ENCODE assay signal across 8 cellular contexts in genomic region chr17:7914771-7915610, GRCh38. TPM values are rescaled to one million over a fixed set of nuclear protein-coding genes. Genes with fewer than 3 reads are reported as not detected.
DNase-seq lines count a peak whose midpoint lies in the region; ATAC-seq and TF ChIP-seq lines count a peak whose summit lies in the region.

No MANE protein-coding gene starts in this region.

- CTCF ChIA-PET in activated naive CD4-positive, alpha-beta T cell treated with anti-CD3 and anti-CD28 coated beads, Interleukin-2, amount 10 ng/mL, durations not matched to agents 7 days and 5 days (lab: Charles Lee) = interaction anchor here (1.0 to 5.0 kb wide), 6 partner anchors 17 to 143 kb away, joined by 3 to 49 read pairs (median 5); partner anchors contain the start of genes CNTROB and TRAPPC1

- no peak for ATAC-seq in activated CD4-positive, CD25-positive, alpha-beta regulatory T cell treated with anti-CD3 and anti-CD28 coated beads, Interleukin-2, amount 50 U/mL, for 24 hours

- peaks cover 43% of the 10 kb centered on the region for H3K4me1 Mint-ChIP-seq in activated naive CD4-positive, alpha-beta T cell treated with anti-CD3 and anti-CD28 coated beads, Interleukin-2, amount 10 ng/mL, durations not matched to agents 7 days and 5 days
- H3K4me1 Mint-ChIP-seq in mesothelial cell of epicardium = peaks cover 28% of the 10 kb centered on the region

- H3K36me3 Mint-ChIP-seq in activated naive CD4-positive, alpha-beta T cell treated with anti-CD3 and anti-CD28 coated beads, Interleukin-2, amount 10 ng/mL, durations not matched to agents 7 days and 5 days = peaks cover 21% of the 10 kb centered on the region
- peaks cover 23% of the 10 kb centered on the region for H3K36me3 Mint-ChIP-seq in mesothelial cell of epicardium

- no peaks in the 10 kb centered on the region for H3K9me3 Mint-ChIP-seq in activated naive CD4-positive, alpha-beta T cell treated with anti-CD3 and anti-CD28 coated beads, Interleukin-2, amount 10 ng/mL, durations not matched to agents 7 days and 5 days
- H3K9me3 Mint-ChIP-seq in mesothelial cell of epicardium = no peaks in the 10 kb centered on the region

- H3K4me3 Mint-ChIP-seq in activated naive CD4-positive, alpha-beta T cell treated with anti-CD3 and anti-CD28 coated beads, Interleukin-2, amount 10 ng/mL, durations not matched to agents 7 days and 5 days = peak overlapping the region; percentile 87
- peak overlapping the region; percentile 75 for H3K4me3 Mint-ChIP-seq in mesothelial cell of epicardium

- H3K27me3 Mint-ChIP-seq in activated naive CD4-positive, alpha-beta T cell treated with anti-CD3 and anti-CD28 coated beads, Interleukin-2, amount 10 ng/mL, durations not matched to agents 7 days and 5 days = peaks cover 4% of the 10 kb centered on the region
- H3K27me3 Mint-ChIP-seq in mesothelial cell of epicardium (ENCODE audit: low read depth) = no peaks in the 10 kb centered on the region

- no peaks in the 10 kb centered on the region for H3K27me3 ChIP-seq in vagina

- H3K4me1 ChIP-seq in vagina = peaks cover 17% of the 10 kb centered on the region

- TF ChIP-seq POLR2A in vagina (IDR thresholded peaks at IDR 0.05) = no peak

- H3K9me3 ChIP-seq in vagina = no peaks in the 10 kb centered on the region

- peaks cover 0 to 21% of the 10 kb centered on the region in 2 donors for H3K36me3 ChIP-seq in vagina

- peak overlapping the region; percentile 51 to 60 for H3K4me3 ChIP-seq in vagina

- peak overlapping the region; percentile 94 for H3K27ac Mint-ChIP-seq in activated naive CD4-positive, alpha-beta T cell treated with anti-CD3 and anti-CD28 coated beads, Interleukin-2, amount 10 ng/mL, durations not matched to agents 7 days and 5 days
- peak overlapping the region; percentile 95 for H3K27ac Mint-ChIP-seq in mesothelial cell of epicardium

- H3K27ac ChIP-seq in cingulate gyrus (ENCODE audit: low read depth, low read length) (peak overlapping the region; percentile 96), vagina (peak overlapping the region; percentile 95)

- intact Hi-C loops in vagina (cut with DNase I) = no loop called here

- DNase-seq in activated naive CD4-positive, alpha-beta T cell treated with anti-CD3 and anti-CD28 coated beads, Interleukin-2, amount 10 ng/mL, durations not matched to agents 7 days and 5 days = no peak
- no peak for DNase-seq in activated naive CD4-positive, alpha-beta T cell treated with anti-CD3 and anti-CD28 coated beads, Interleukin-2, amount 50 U/mL, for 16 hours
- peak; percentile 58 for DNase-seq in NCI-H748 treated with DMSO at 0.1 percent for 48 hours (lab: John Stamatoyannopoulos, UW)
- DNase-seq in mesothelial cell of epicardium (ENCODE audit: low spot score in 2 of 2, unreplicated experiment in 2 of 2) = no peak
- peak in 1 of 2 donors; percentile 93 for DNase-seq in vagina (ENCODE audit: extremely low spot score in 2 of 2)
- no peak for DNase-seq in SK-N-DZ (ENCODE audit: low spot score)

- no peak for TF ChIP-seq CTCF in mesothelial cell of epicardium (IDR thresholded peaks at IDR 0.05; ENCODE audit: unreplicated experiment)
- TF ChIP-seq CTCF in vagina (IDR thresholded peaks at IDR 0.05) = no peak

RNA-seq across cellular contexts. Expression of gene RNF227, which starts 1.1 kb away (rescaled TPM):
- 3.0 to 3.4 TPM (median 3.1 TPM) in 3 replicates for total RNA-seq in mesothelial cell of epicardium
- 2.9 TPM for total RNA-seq in vagina
- polyA plus RNA-seq in SK-N-DZ (2014; cell fraction: cytosol; rRNA removed) = 4.1 and 4.3 TPM in 2 replicates
- polyA plus RNA-seq in SK-N-DZ (2014; cell fraction: nucleus; rRNA removed) = 1.7 and 3.0 TPM in 2 replicates

RNA-seq across cellular contexts. Expression of gene KCNAB3, which starts 14.7 kb away (rescaled TPM):
- total RNA-seq in mesothelial cell of epicardium (18.4 to 18.8 TPM (median 18.5 TPM) in 3 replicates), vagina (2.7 TPM)
- 4.5 and 6.5 TPM in 2 replicates for polyA plus RNA-seq in SK-N-DZ (2014; cell fraction: cytosol; rRNA removed)
- polyA plus RNA-seq in SK-N-DZ (2014; cell fraction: nucleus; rRNA removed) = 81.5 and 84.6 TPM in 2 replicates

RNA-seq across cellular contexts. Expression of gene TRAPPC1, which starts 16.8 kb away (rescaled TPM):
- total RNA-seq in mesothelial cell of epicardium (98.7 to 119 TPM (median 111 TPM) in 3 replicates), vagina (74.4 TPM)
- 31.1 and 35.0 TPM in 2 replicates for polyA plus RNA-seq in SK-N-DZ (2014; cell fraction: cytosol; rRNA removed)
- polyA plus RNA-seq in SK-N-DZ (2014; cell fraction: nucleus; rRNA removed) = 18.6 and 59.7 TPM in 2 replicates

RNA-seq across cellular contexts. Expression of gene CNTROB, which starts 17.0 kb away (rescaled TPM):
- total RNA-seq in mesothelial cell of epicardium (49.4 to 51.5 TPM (median 50.0 TPM) in 3 replicates), vagina (20.9 TPM)
- 42.3 and 50.2 TPM in 2 replicates for polyA plus RNA-seq in SK-N-DZ (2014; cell fraction: cytosol; rRNA removed)
- polyA plus RNA-seq in SK-N-DZ (2014; cell fraction: nucleus; rRNA removed) = 170 and 212 TPM in 2 replicates

RNA-seq across cellular contexts. Expression of gene CHD3, which starts 26.4 kb away (rescaled TPM):
- total RNA-seq in mesothelial cell of epicardium (333 to 339 TPM (median 337 TPM) in 3 replicates), vagina (128 TPM)
- 53.5 and 55.5 TPM in 2 replicates for polyA plus RNA-seq in SK-N-DZ (2014; cell fraction: cytosol; rRNA removed)
- 91.9 and 124 TPM in 2 replicates for polyA plus RNA-seq in SK-N-DZ (2014; cell fraction: nucleus; rRNA removed)
